Comparison of ENCODE assay signal across 1 cellular context in genomic region chr12:85092814-85093370, GRCh38.
TF ChIP-seq lines count a peak whose summit lies in the region.

No MANE protein-coding gene starts in this region.

TF ChIP-seq in HepG2, 621 proteins besides CTCF, POLR2A, EP300 and RAD21:
- TF ChIP-seq ESRRA (CRISPR knock-in tag; IDR thresholded peaks at IDR 0.05; ENCODE audit: low read depth) = no peak
- TF ChIP-seq WIZ (CRISPR knock-in tag; IDR thresholded peaks at IDR 0.05) = no peak
- no peak for TF ChIP-seq KLF12 (CRISPR knock-in tag; IDR thresholded peaks at IDR 0.05; ENCODE audit: borderline replicate concordance)
- no peak for TF ChIP-seq FUBP1 (CRISPR knock-in tag; IDR thresholded peaks at IDR 0.05; ENCODE audit: borderline replicate concordance)
- TF ChIP-seq TGIF2 (CRISPR knock-in tag; IDR thresholded peaks at IDR 0.05) = no peak
- TF ChIP-seq GFI1 (CRISPR knock-in tag; IDR thresholded peaks at IDR 0.05; ENCODE audit: borderline replicate concordance) = no peak
- TF ChIP-seq ZNF747 (CRISPR knock-in tag; IDR thresholded peaks at IDR 0.05; ENCODE audit: borderline replicate concordance) = no peak
- TF ChIP-seq SALL1 (CRISPR knock-in tag; IDR thresholded peaks at IDR 0.05) = no peak
- TF ChIP-seq ZNF205 (CRISPR knock-in tag; IDR thresholded peaks at IDR 0.05) = no peak
